In the genomic region with DNA sequence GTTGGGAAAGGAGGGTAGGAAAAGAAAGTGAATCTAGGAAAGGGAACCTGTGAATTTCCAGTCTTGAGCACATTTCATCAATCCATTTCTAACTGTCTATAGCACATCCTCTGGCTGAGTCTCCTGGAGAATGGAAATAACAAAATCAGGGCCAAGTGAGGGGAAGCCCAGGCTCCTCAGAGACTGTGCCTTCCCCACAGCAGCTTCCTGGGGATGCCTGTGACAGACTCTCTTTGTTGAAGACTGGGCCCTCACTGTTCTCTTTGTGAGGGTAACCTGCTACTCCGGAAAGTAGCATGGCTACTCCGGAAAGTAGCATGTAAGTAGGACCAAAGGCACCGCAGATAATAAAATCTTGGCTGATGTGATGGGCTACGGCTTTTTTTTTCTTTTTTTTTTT, we compare ENCODE assay signal across 26 cellular contexts. TPM values are rescaled to one million over a fixed set of nuclear protein-coding genes. Genes with fewer than 3 reads are reported as not detected.
DNase-seq lines count a peak whose midpoint lies in the region; ATAC-seq and TF ChIP-seq lines count a peak whose summit lies in the region.
"Had no signal": no experiment of that assay in that cellular context is flagged by ENCODE, and none has a peak within 500 bp of the region (broad histone marks: within the 10 kb centered on the region; RNA-seq: fewer than 3 reads in every experiment).

No MANE protein-coding gene starts in this region.

- no peaks in the 10 kb centered on the region for H3K27me3 Mint-ChIP-seq in activated T-cell treated with anti-CD3 and anti-CD28 coated beads, Interleukin-2, amount 50 U/mL, for 24 hours
- no peaks in the 10 kb centered on the region for H3K27me3 Mint-ChIP-seq in mesothelial cell of epicardium (ENCODE audit: low read depth)
- H3K27me3 Mint-ChIP-seq: activated CD8-positive, alpha-beta T cell treated with anti-CD3 and anti-CD28 coated beads for 36 hours; activated naive CD8-positive, alpha-beta T cell treated with anti-CD3 and anti-CD28 coated beads, Interleukin-2, amount 50 U/mL, for 24 hours; CD4-positive, CD25-positive, alpha-beta regulatory T cell; effector memory CD8-positive, alpha-beta T cell had no signal

- TF ChIP-seq EP300 in tibial nerve (IDR thresholded peaks at IDR 0.05) = no peak

- H3K36me3 Mint-ChIP-seq in activated T-cell treated with anti-CD3 and anti-CD28 coated beads, Interleukin-2, amount 50 U/mL, for 24 hours (ENCODE audit: low read depth) = peaks cover 76% of the 10 kb centered on the region
- peaks cover 37% of the 10 kb centered on the region for H3K36me3 Mint-ChIP-seq in mesothelial cell of epicardium

- ATAC-seq in left lung = no peak
- ATAC-seq in GM19035 (IDR thresholded peaks at IDR 0.05; ENCODE audit: unreplicated experiment) = no peak
- ATAC-seq: activated CD8-positive, alpha-beta T cell treated with anti-CD3 and anti-CD28 coated beads for 36 hours; activated naive CD8-positive, alpha-beta T cell treated with anti-CD3 and anti-CD28 coated beads, Interleukin-2, amount 50 U/mL, for 24 hours; body of pancreas; effector memory CD8-positive, alpha-beta T cell; GM12878 had no signal

- H3K27ac Mint-ChIP-seq in activated T-cell treated with anti-CD3 and anti-CD28 coated beads, Interleukin-2, amount 50 U/mL, for 24 hours = peak overlapping the region; percentile 52
- peak overlapping the region; percentile 25 for H3K27ac Mint-ChIP-seq in mesothelial cell of epicardium
- H3K27ac Mint-ChIP-seq: activated CD8-positive, alpha-beta T cell treated with anti-CD3 and anti-CD28 coated beads for 36 hours; activated naive CD8-positive, alpha-beta T cell treated with anti-CD3 and anti-CD28 coated beads, Interleukin-2, amount 50 U/mL, for 24 hours; T-helper 1 cell treated with Interleukin-12 subunit alpha and Interleukin-12 subunit beta and Interleukin-4 antibody, amounts not matched to agents 30 μg/mL and 1 μg/mL, for 36 hours had no signal

- no peaks in the 10 kb centered on the region for H3K4me1 Mint-ChIP-seq in activated T-cell treated with anti-CD3 and anti-CD28 coated beads, Interleukin-2, amount 50 U/mL, for 24 hours (ENCODE audit: low read depth)
- peaks cover 15% of the 10 kb centered on the region for H3K4me1 Mint-ChIP-seq in mesothelial cell of epicardium
- H3K4me1 Mint-ChIP-seq: activated naive CD8-positive, alpha-beta T cell treated with anti-CD3 and anti-CD28 coated beads, Interleukin-2, amount 50 U/mL, for 24 hours had no signal

- H3K27ac ChIP-seq in cingulate gyrus (ENCODE audit: low read depth, low read length) (peak overlapping the region; percentile 70), left lung (no peak overlapping the region), tibial nerve (no peak overlapping the region)
- H3K27ac ChIP-seq: 22Rv1, body of pancreas, GM23248, spleen had no signal

- DNase-seq in activated T-cell treated with anti-CD3 and anti-CD28 coated beads, Interleukin-2, amount 50 U/mL, for 24 hours = no peak
- no peak for DNase-seq in activated T-cell treated with anti-CD3 and anti-CD28 coated beads for 4 hours
- no peak for DNase-seq in mesothelial cell of epicardium (ENCODE audit: low spot score in 2 of 2, unreplicated experiment in 2 of 2)
- peak; percentile 71 for DNase-seq in superior temporal gyrus (ENCODE audit: extremely low spot score)
- DNase-seq in left lung = no peak
- DNase-seq in tibial nerve (ENCODE audit: low spot score in 2 of 2) = no peak
- DNase-seq: activated CD4-positive, alpha-beta T cell treated with anti-CD3 and anti-CD28 coated beads for 1 hour; activated CD8-positive, alpha-beta T cell treated with anti-CD3 and anti-CD28 coated beads for 36 hours; activated effector memory CD4-positive, alpha-beta T cell treated with anti-CD3 and anti-CD28 coated beads, Interleukin-2, amount 50 U/mL, for 16 hours; activated naive CD8-positive, alpha-beta T cell treated with anti-CD3 and anti-CD28 coated beads, Interleukin-2, amount 50 U/mL, for 24 hours; body of pancreas; CD4-positive, CD25-positive, alpha-beta regulatory T cell; effector memory CD8-positive, alpha-beta T cell; GM23248; IMR-90; mesenchymal stem cell; NCI-H146; NCI-H2107; SK-N-SH; spleen had no signal

- no peaks in the 10 kb centered on the region for H3K9me3 Mint-ChIP-seq in activated T-cell treated with anti-CD3 and anti-CD28 coated beads, Interleukin-2, amount 50 U/mL, for 24 hours
- H3K9me3 Mint-ChIP-seq in mesothelial cell of epicardium = no peaks in the 10 kb centered on the region
- H3K9me3 Mint-ChIP-seq: activated CD8-positive, alpha-beta T cell treated with anti-CD3 and anti-CD28 coated beads for 36 hours; activated naive CD8-positive, alpha-beta T cell treated with anti-CD3 and anti-CD28 coated beads, Interleukin-2, amount 50 U/mL, for 24 hours; effector memory CD8-positive, alpha-beta T cell; T-helper 1 cell treated with Interleukin-12 subunit alpha and Interleukin-12 subunit beta and Interleukin-4 antibody, amounts not matched to agents 30 μg/mL and 1 μg/mL, for 36 hours had no signal

- intact Hi-C loops in left lung (cut with DNase I) = no loop called here

- WGBS in tibial nerve, 2 donors = 35 to 41% methylated on average over 4 of the region's 4 CpGs

- H3K4me1 ChIP-seq in left lung (no peaks in the 10 kb centered on the region), tibial nerve (no peaks in the 10 kb centered on the region)
- H3K4me1 ChIP-seq: body of pancreas, spleen had no signal

- H3K4me3 ChIP-seq in left lung (no peak overlapping the region), tibial nerve (no peak overlapping the region)
- H3K4me3 ChIP-seq: body of pancreas, GM12878, GM23248, spleen had no signal

- no peak overlapping the region for H3K4me3 Mint-ChIP-seq in activated T-cell treated with anti-CD3 and anti-CD28 coated beads, Interleukin-2, amount 50 U/mL, for 24 hours
- H3K4me3 Mint-ChIP-seq in mesothelial cell of epicardium = no peak overlapping the region
- H3K4me3 Mint-ChIP-seq: activated CD8-positive, alpha-beta T cell treated with anti-CD3 and anti-CD28 coated beads for 36 hours; activated naive CD8-positive, alpha-beta T cell treated with anti-CD3 and anti-CD28 coated beads, Interleukin-2, amount 50 U/mL, for 24 hours; CD4-positive, CD25-positive, alpha-beta regulatory T cell; effector memory CD8-positive, alpha-beta T cell; T-helper 1 cell treated with Interleukin-12 subunit alpha and Interleukin-12 subunit beta and Interleukin-4 antibody, amounts not matched to agents 30 μg/mL and 1 μg/mL, for 36 hours had no signal

- no peaks in the 10 kb centered on the region for H3K9me3 ChIP-seq in left lung
- H3K9me3 ChIP-seq in tibial nerve = no peaks in the 10 kb centered on the region
- H3K9me3 ChIP-seq: body of pancreas, SK-N-SH, spleen had no signal

- no peak for TF ChIP-seq POLR2A in tibial nerve (IDR thresholded peaks at IDR 0.05)

- H3K36me3 ChIP-seq in left lung (peaks cover 0 to 49% of the 10 kb centered on the region in 2 donors), tibial nerve (peaks cover 0 to 53% (median 3%) of the 10 kb centered on the region in 3 donors)

- H3K27me3 ChIP-seq in left lung (no peaks in the 10 kb centered on the region), tibial nerve (no peaks in the 10 kb centered on the region)
- H3K27me3 ChIP-seq: body of pancreas, spleen had no signal

- TF ChIP-seq CTCF in mesothelial cell of epicardium (IDR thresholded peaks at IDR 0.05; ENCODE audit: unreplicated experiment) (no peak), left lung (IDR thresholded peaks at IDR 0.05) (no peak), tibial nerve (IDR thresholded peaks at IDR 0.05) (no peak)

RNA-seq across cellular contexts. Expression of a gene that starts 22.6 kb away (rescaled TPM):
- 0.84 to 1.1 TPM (median 1.1 TPM) in 3 replicates for total RNA-seq in mesothelial cell of epicardium
- total RNA-seq in left lung = 10 to 100 TPM in 1 of 2 donors, 1 to 10 TPM in 1; 3.8 to 19.2 TPM
- 1 to 10 TPM in 1 of 4 donors, under 1 TPM in 2, not detected in 1; under 0.01 to 4.8 (median 0.22) TPM for total RNA-seq in tibial nerve
- total RNA-seq: CD4-positive, CD25-positive, alpha-beta regulatory T cell; ureter had no signal
